16 cellular contexts compared by ENCODE assay signal in genomic region chr17:80850817-80851216, GRCh38.
DNase-seq lines count a peak whose midpoint lies in the region; ATAC-seq, FAIRE-seq and TF ChIP-seq lines count a peak whose summit lies in the region.
"Had no signal": no experiment of that assay in that cellular context is flagged by ENCODE, and none has a peak within 500 bp of the region (broad histone marks: within the 10 kb centered on the region; RNA-seq: fewer than 3 reads in every experiment).

No MANE protein-coding gene starts in this region.

- peaks cover 69% of the 10 kb centered on the region for H3K4me1 Mint-ChIP-seq in activated CD4-positive, alpha-beta T cell treated with anti-CD3 and anti-CD28 coated beads, Interleukin-2, amount 10 ng/mL, durations not matched to agents 24 days and 14 days
- H3K4me1 Mint-ChIP-seq in progenitor cell of endocrine pancreas (ENCODE audit: low read depth): peaks cover 20% of the 10 kb centered on the region

- no peak for FAIRE-seq in small intestine (lab: Jason Lieb, UNC)
- FAIRE-seq: astrocyte, frontal cortex, pancreas had no signal

- no peaks in the 10 kb centered on the region for H3K27me3 Mint-ChIP-seq in activated CD4-positive, alpha-beta T cell treated with anti-CD3 and anti-CD28 coated beads, Interleukin-2, amount 10 ng/mL, durations not matched to agents 24 days and 14 days
- no peaks in the 10 kb centered on the region for H3K27me3 Mint-ChIP-seq in progenitor cell of endocrine pancreas
- H3K27me3 Mint-ChIP-seq: activated B cell treated with CpG ODN at 0.5 μM for 24 hours; activated T-cell treated with anti-CD3 and anti-CD28 coated beads, Interleukin-2, amount 50 U/mL, for 24 hours had no signal

- peaks cover 75% of the 10 kb centered on the region for H3K36me3 Mint-ChIP-seq in activated CD4-positive, alpha-beta T cell treated with anti-CD3 and anti-CD28 coated beads, Interleukin-2, amount 10 ng/mL, durations not matched to agents 24 days and 14 days (ENCODE audit: low read depth)
- peaks cover 36 to 46% of the 10 kb centered on the region in 2 donors for H3K36me3 Mint-ChIP-seq in activated naive CD4-positive, alpha-beta T cell treated with anti-CD3 and anti-CD28 coated beads, Interleukin-2, amount 50 U/mL, for 72 hours
- peaks cover 14% of the 10 kb centered on the region for H3K36me3 Mint-ChIP-seq in progenitor cell of endocrine pancreas (ENCODE audit: insufficient read depth)

- no peak overlapping the region for H3K27ac ChIP-seq in small intestine (ENCODE audit: low read depth in 1 of 2, low read length in 1 of 2)

- H3K27me3 ChIP-seq in small intestine (ENCODE audit: control insufficient read depth in 2 of 2, insufficient read depth in 2 of 2, low read length in 2 of 2): no peaks in the 10 kb centered on the region
- H3K27me3 ChIP-seq: pancreas had no signal

- H3K4me3 Mint-ChIP-seq in activated CD4-positive, alpha-beta T cell treated with anti-CD3 and anti-CD28 coated beads, Interleukin-2, amount 10 ng/mL, durations not matched to agents 24 days and 14 days: no peak overlapping the region
- no peak overlapping the region for H3K4me3 Mint-ChIP-seq in progenitor cell of endocrine pancreas (ENCODE audit: low read depth)
- H3K4me3 Mint-ChIP-seq: activated B cell treated with CpG ODN at 0.5 μM for 24 hours; activated T-cell treated with anti-CD3 and anti-CD28 coated beads, Interleukin-2, amount 50 U/mL, for 24 hours; GM23338 had no signal

- no peaks in the 10 kb centered on the region for H3K9me3 Mint-ChIP-seq in activated CD4-positive, alpha-beta T cell treated with anti-CD3 and anti-CD28 coated beads, Interleukin-2, amount 10 ng/mL, durations not matched to agents 24 days and 14 days
- no peaks in the 10 kb centered on the region for H3K9me3 Mint-ChIP-seq in activated naive CD4-positive, alpha-beta T cell treated with anti-CD3 and anti-CD28 coated beads, Interleukin-2, amount 50 U/mL, for 72 hours
- no peaks in the 10 kb centered on the region for H3K9me3 Mint-ChIP-seq in progenitor cell of endocrine pancreas (ENCODE audit: low read depth)
- H3K9me3 Mint-ChIP-seq: activated B cell treated with CpG ODN at 0.5 μM for 24 hours; activated T-cell treated with anti-CD3 and anti-CD28 coated beads, Interleukin-2, amount 50 U/mL, for 24 hours; GM23338 had no signal

- no peak for ATAC-seq in activated naive CD4-positive, alpha-beta T cell treated with anti-CD3 and anti-CD28 coated beads, Interleukin-2, amount 50 U/mL, for 72 hours
- ATAC-seq: GM23338 had no signal

- H3K4me1 ChIP-seq in small intestine (ENCODE audit: control insufficient read depth in 2 of 2, insufficient read depth in 1 of 2, low read depth in 1 of 2, low read length in 1 of 2): peaks cover 3 to 8% of the 10 kb centered on the region in 2 donors

- peak overlapping the region; percentile 60 for H3K27ac Mint-ChIP-seq in activated CD4-positive, alpha-beta T cell treated with anti-CD3 and anti-CD28 coated beads, Interleukin-2, amount 10 ng/mL, durations not matched to agents 24 days and 14 days
- peak overlapping the region; percentile 62 to 87 for H3K27ac Mint-ChIP-seq in activated naive CD4-positive, alpha-beta T cell treated with anti-CD3 and anti-CD28 coated beads, Interleukin-2, amount 50 U/mL, for 72 hours
- peak overlapping the region; percentile 67 for H3K27ac Mint-ChIP-seq in progenitor cell of endocrine pancreas
- H3K27ac Mint-ChIP-seq: activated B cell treated with CpG ODN at 0.5 μM for 24 hours, GM23338 had no signal

- peaks cover 4 to 6% of the 10 kb centered on the region in 2 donors for H3K36me3 ChIP-seq in small intestine (ENCODE audit: control insufficient read depth in 2 of 2, insufficient read depth in 2 of 2, low read length in 2 of 2)

- no peak overlapping the region for H3K4me3 ChIP-seq in small intestine (ENCODE audit: low read depth in 1 of 2, low read length in 2 of 2)
- H3K4me3 ChIP-seq: GM23338, pancreas had no signal

- H3K9me3 ChIP-seq in small intestine (ENCODE audit: control insufficient read depth, low read depth): no peaks in the 10 kb centered on the region
- H3K9me3 ChIP-seq: pancreas had no signal

- intact Hi-C loops in activated CD4-positive, alpha-beta T cell treated with anti-CD3 and anti-CD28 coated beads, Interleukin-2, amount 10 ng/mL, durations not matched to agents 24 days and 14 days (cut with micrococcal nuclease): no loop called here

- no peak for DNase-seq in activated CD4-positive, alpha-beta T cell treated with anti-CD3 and anti-CD28 coated beads, Interleukin-2, amount 10 ng/mL, durations not matched to agents 24 days and 14 days
- no peak for DNase-seq in activated CD4-positive, alpha-beta T cell treated with anti-CD3 and anti-CD28 coated beads, Interleukin-2, amount 50 U/mL, for 1 hour
- peak; percentile 64 for DNase-seq in NCI-H2107 (lab: John Stamatoyannopoulos, UW)
- DNase-seq in activated naive CD4-positive, alpha-beta T cell treated with anti-CD3 and anti-CD28 coated beads, Interleukin-2, amount 50 U/mL, for 72 hours (ENCODE audit: low spot score in 2 of 2): no peak
- no peak for DNase-seq in progenitor cell of endocrine pancreas (ENCODE audit: low spot score, unreplicated experiment)
- DNase-seq in SKM-1 (lab: John Stamatoyannopoulos, UW; ENCODE audit: unreplicated experiment): no peak
- no peak for DNase-seq in small intestine
- DNase-seq in NOMO-1 (lab: John Stamatoyannopoulos, UW; ENCODE audit: unreplicated experiment in 2 of 2): no peak
- DNase-seq: activated B cell treated with CpG ODN at 0.5 μM for 24 hours; activated T-cell treated with anti-CD3 and anti-CD28 coated beads, Interleukin-2, amount 50 U/mL, for 24 hours; effector CD4-positive, alpha-beta T cell; midbrain had no signal

- TF ChIP-seq CTCF in progenitor cell of endocrine pancreas (IDR thresholded peaks at IDR 0.05; ENCODE audit: unreplicated experiment): no peak

- 80 to 89% (median 80%) methylated on average over 6 of the region's 6 CpGs for WGBS in small intestine, 3 donors
